ENCODE assay signal across 8 cellular contexts in genomic region chr17:44344939-44345496, GRCh38. TPM values are rescaled to one million over a fixed set of nuclear protein-coding genes. Genes with fewer than 3 reads are reported as not detected.
DNase-seq lines count a peak whose midpoint lies in the region; ATAC-seq and TF ChIP-seq lines count a peak whose summit lies in the region.

Gene GRN (plus strand): TSS chr17:44345302. CDS start chr17:44349165, 3,863 bp downstream.

- H4K20me1 ChIP-seq in hepatocyte (ENCODE audit: insufficient read depth, poor library complexity, severe bottlenecking), result no peaks in the 10 kb centered on the region

- peak within 1 kb of the TSS; percentile 89 for H3K4me2 ChIP-seq in hepatocyte

- H2AFZ ChIP-seq in hepatocyte, result peak within 1 kb of the TSS; percentile 61

- H3K9me2 ChIP-seq in hepatocyte (replicated peaks; ENCODE audit: insufficient read depth), result no peaks in the 10 kb centered on the region

- peak; percentile 66 for ATAC-seq in HG02852 (IDR thresholded peaks at IDR 0.05; ENCODE audit: unreplicated experiment)
- ATAC-seq in GM21360 (IDR thresholded peaks at IDR 0.05; ENCODE audit: unreplicated experiment), result no peak

- no peak for TF ChIP-seq CTCF in GM12875 (IDR thresholded peaks at IDR 0.05; ENCODE audit: borderline replicate concordance, insufficient read depth, low read depth, low read length)
- no peak for TF ChIP-seq CTCF in hepatocyte (IDR thresholded peaks at IDR 0.05; ENCODE audit: poor library complexity)

- H3K4me3 ChIP-seq in GM12875 (ENCODE audit: low read depth, low read length) (peak within 1 kb of the TSS; percentile 68), hepatocyte (peak within 1 kb of the TSS; percentile 70)

- peaks cover 15% of the 10 kb centered on the region for H3K79me2 ChIP-seq in hepatocyte

- H3K27ac ChIP-seq in hepatocyte, result peak within 1 kb of the TSS; percentile 76

- no peaks in the 10 kb centered on the region for H3K4me1 ChIP-seq in hepatocyte (ENCODE audit: insufficient read depth)

- H3K9me3 ChIP-seq in hepatocyte (ENCODE audit: low read depth), result no peaks in the 10 kb centered on the region

- H3K36me3 ChIP-seq in hepatocyte (replicated peaks; ENCODE audit: insufficient read depth, low read depth), result no peaks in the 10 kb centered on the region

- no peaks in the 10 kb centered on the region for H3K27me3 ChIP-seq in hepatocyte

- under 1% methylated on average over 26 of the region's 26 CpGs for WGBS in hepatocyte (ENCODE audit: low lambda C conversion rate, missing lambda C conversion rate)

- peak; percentile 95 for DNase-seq in NCI-H2029 (lab: John Stamatoyannopoulos, UW)
- DNase-seq in T1000 (lab: John Stamatoyannopoulos, UW), result peak; percentile 95
- peak; percentile 99 for DNase-seq in astrocyte of the hippocampus (ENCODE audit: low read depth, low spot score)
- DNase-seq in hepatocyte (ENCODE audit: low spot score), result peak; percentile 98
- peak; percentile 97 for DNase-seq in renal cortical epithelial cell (ENCODE audit: low read depth)

RNA-seq across cellular contexts. Expression of gene GRN, which starts in this region (rescaled TPM):
- total RNA-seq in hepatocyte, result 210 and 299 TPM in 2 replicates
- 785 and 828 TPM in 2 replicates for polyA plus RNA-seq in hepatocyte
- total RNA-seq in renal cortical epithelial cell, result 213 and 601 TPM in 2 replicates
